1 cellular context compared by ENCODE assay signal in the genomic region with DNA sequence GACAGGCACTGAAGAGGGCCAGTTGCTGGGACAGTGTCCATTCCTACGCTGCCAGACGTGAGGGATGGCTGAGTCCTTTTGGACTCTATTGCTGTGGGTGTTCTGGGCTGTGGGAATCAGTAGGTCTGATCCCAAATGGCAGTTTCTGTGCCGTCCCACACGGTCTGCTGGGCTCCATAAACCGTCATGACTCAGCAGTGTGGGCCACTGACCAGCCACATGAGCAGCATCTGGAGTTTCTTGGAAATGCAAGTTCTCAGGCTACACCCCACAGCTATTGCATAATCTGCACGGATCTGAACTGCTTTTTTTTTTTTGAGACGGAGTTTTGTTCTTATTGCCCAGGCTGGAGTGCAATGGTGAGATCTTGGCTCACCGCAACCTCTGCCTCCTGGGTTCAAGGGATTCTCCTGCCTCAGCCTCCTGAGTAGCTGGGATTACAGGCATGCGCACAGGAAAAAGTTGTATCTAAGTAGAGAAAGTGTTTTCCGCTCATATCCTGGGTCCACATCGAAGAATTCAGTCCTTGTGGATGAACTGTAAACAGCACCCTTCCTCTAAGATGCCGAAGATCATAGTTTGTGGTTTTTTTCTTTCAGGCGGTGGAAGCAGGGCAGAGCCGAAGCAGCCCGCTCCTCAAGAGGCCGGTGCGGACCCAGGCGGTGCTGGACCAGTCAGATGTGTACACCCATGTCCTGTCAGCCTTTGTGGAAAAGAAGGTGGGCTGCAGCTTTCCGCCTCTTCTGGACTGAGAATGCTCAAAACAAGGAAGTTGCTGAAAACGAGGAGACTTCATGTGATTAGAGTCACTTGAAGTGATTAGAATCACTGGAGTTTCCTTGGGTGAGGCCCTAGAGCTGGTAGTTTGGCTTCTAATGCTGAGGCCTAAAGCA.
TF ChIP-seq lines count a peak whose summit lies in the region.

No MANE protein-coding gene starts in this region.

TF ChIP-seq in GM23338, 12 proteins besides CTCF, POLR2A, EP300 and RAD21 (continued from another document):
- TF ChIP-seq, protein P1, sequence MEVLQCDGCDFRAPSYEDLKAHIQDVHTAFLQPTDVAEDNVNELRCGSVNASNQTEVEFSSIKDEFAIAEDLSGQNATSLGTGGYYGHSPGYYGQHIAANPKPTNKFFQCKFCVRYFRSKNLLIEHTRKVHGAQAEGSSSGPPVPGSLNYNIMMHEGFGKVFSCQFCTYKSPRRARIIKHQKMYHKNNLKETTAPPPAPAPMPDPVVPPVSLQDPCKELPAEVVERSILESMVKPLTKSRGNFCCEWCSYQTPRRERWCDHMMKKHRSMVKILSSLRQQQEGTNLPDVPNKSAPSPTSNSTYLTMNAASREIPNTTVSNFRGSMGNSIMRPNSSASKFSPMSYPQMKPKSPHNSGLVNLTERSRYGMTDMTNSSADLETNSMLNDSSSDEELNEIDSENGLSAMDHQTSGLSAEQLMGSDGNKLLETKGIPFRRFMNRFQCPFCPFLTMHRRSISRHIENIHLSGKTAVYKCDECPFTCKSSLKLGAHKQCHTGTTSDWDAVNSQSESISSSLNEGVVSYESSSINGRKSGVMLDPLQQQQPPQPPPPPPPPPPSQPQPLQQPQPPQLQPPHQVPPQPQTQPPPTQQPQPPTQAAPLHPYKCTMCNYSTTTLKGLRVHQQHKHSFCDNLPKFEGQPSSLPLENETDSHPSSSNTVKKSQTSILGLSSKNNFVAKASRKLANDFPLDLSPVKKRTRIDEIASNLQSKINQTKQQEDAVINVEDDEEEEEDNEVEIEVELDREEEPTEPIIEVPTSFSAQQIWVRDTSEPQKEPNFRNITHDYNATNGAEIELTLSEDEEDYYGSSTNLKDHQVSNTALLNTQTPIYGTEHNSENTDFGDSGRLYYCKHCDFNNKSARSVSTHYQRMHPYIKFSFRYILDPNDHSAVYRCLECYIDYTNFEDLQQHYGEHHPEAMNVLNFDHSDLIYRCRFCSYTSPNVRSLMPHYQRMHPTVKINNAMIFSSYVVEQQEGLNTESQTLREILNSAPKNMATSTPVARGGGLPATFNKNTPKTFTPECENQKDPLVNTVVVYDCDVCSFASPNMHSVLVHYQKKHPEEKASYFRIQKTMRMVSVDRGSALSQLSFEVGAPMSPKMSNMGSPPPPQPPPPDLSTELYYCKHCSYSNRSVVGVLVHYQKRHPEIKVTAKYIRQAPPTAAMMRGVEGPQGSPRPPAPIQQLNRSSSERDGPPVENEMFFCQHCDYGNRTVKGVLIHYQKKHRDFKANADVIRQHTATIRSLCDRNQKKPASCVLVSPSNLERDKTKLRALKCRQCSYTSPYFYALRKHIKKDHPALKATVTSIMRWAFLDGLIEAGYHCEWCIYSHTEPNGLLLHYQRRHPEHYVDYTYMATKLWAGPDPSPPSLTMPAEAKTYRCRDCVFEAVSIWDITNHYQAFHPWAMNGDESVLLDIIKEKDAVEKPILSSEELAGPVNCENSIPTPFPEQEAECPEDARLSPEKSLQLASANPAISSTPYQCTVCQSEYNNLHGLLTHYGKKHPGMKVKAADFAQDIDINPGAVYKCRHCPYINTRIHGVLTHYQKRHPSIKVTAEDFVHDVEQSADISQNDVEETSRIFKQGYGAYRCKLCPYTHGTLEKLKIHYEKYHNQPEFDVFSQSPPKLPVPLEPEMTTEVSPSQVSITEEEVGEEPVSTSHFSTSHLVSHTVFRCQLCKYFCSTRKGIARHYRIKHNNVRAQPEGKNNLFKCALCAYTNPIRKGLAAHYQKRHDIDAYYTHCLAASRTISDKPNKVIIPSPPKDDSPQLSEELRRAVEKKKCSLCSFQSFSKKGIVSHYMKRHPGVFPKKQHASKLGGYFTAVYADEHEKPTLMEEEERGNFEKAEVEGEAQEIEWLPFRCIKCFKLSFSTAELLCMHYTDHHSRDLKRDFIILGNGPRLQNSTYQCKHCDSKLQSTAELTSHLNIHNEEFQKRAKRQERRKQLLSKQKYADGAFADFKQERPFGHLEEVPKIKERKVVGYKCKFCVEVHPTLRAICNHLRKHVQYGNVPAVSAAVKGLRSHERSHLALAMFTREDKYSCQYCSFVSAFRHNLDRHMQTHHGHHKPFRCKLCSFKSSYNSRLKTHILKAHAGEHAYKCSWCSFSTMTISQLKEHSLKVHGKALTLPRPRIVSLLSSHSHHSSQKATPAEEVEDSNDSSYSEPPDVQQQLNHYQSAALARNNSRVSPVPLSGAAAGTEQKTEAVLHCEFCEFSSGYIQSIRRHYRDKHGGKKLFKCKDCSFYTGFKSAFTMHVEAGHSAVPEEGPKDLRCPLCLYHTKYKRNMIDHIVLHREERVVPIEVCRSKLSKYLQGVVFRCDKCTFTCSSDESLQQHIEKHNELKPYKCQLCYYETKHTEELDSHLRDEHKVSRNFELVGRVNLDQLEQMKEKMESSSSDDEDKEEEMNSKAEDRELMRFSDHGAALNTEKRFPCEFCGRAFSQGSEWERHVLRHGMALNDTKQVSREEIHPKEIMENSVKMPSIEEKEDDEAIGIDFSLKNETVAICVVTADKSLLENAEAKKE (CRISPR knock-in tag; IDR thresholded peaks at IDR 0.05) = no peak
- TF ChIP-seq, protein P2, sequence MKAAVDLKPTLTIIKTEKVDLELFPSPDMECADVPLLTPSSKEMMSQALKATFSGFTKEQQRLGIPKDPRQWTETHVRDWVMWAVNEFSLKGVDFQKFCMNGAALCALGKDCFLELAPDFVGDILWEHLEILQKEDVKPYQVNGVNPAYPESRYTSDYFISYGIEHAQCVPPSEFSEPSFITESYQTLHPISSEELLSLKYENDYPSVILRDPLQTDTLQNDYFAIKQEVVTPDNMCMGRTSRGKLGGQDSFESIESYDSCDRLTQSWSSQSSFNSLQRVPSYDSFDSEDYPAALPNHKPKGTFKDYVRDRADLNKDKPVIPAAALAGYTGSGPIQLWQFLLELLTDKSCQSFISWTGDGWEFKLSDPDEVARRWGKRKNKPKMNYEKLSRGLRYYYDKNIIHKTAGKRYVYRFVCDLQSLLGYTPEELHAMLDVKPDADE (IDR thresholded peaks at IDR 0.05) = no peak
